Comparison of ENCODE assay signal across 8 cellular contexts in the genomic region with DNA sequence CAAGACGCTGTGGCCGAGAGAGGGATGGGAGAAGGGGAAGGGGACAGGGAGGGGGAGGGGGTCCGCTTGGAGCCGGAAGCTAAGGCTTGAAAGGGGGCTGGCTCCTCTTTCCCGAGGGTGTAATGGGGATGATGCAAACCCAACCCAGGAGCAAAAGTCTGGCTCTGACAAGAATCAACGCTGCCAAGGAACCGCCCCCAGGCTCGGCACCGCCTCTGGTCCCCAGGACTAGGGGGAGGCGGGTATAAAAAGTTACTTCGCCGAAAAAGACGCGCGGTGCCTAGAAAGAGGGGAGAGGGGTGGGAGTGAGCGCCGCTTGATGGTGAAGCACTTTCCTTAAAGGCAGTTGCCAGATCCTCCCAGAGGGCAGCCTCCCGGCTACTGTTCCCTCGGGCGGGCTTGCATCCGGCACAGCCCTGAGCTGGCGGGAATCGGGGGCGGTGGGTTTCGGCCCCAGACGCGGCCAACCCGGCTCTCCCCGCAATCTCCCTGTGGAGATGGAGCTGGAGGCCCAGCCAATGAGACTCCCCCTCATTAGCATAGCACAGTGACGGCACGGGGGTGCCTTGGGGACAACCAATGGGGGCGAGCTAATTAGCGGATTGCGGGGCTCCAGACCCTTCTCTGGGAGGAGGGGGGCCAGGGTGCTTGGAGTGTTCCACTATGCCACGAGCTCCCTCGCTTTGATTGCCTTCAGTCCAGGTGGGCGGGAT. TPM values are rescaled to one million over a fixed set of nuclear protein-coding genes. Genes with fewer than 3 reads are reported as not detected.
DNase-seq lines count a peak whose midpoint lies in the region; ATAC-seq lines count a peak whose summit lies in the region.

Gene KCNT2 (minus strand): TSS at position 40 of the 713 bp plus-strand sequence. CDS start 131 bp downstream, outside the sequence.

- H3K4me1 Mint-ChIP-seq in activated T-helper 1 cell treated with anti-CD3 and anti-CD28 coated beads, Interleukin-12 subunit alpha, Interleukin-12 subunit beta, Interleukin-2, Interleukin-4 antibody, amounts not matched to agents 30 ng/mL and 10 ng/mL and 1 ng/mL, durations not matched to agents 14 hours and 24 hours and 36 hours (ENCODE audit: low read depth): peaks cover 6% of the 10 kb centered on the region

- no peak within 1 kb of the TSS for H3K27ac Mint-ChIP-seq in activated T-helper 1 cell treated with anti-CD3 and anti-CD28 coated beads, Interleukin-12 subunit alpha, Interleukin-12 subunit beta, Interleukin-2, Interleukin-4 antibody, amounts not matched to agents 30 ng/mL and 10 ng/mL and 1 ng/mL, durations not matched to agents 14 hours and 24 hours and 36 hours

- H3K4me3 Mint-ChIP-seq in activated T-helper 1 cell treated with anti-CD3 and anti-CD28 coated beads, Interleukin-12 subunit alpha, Interleukin-12 subunit beta, Interleukin-2, Interleukin-4 antibody, amounts not matched to agents 30 ng/mL and 10 ng/mL and 1 ng/mL, durations not matched to agents 14 hours and 24 hours and 36 hours: peak within 1 kb of the TSS; percentile 11

- DNase-seq in NCI-H1436 (lab: John Stamatoyannopoulos, UW): peak; percentile 98
- DNase-seq in activated T-helper 1 cell treated with anti-CD3 and anti-CD28 coated beads, Interleukin-12 subunit alpha, Interleukin-12 subunit beta, Interleukin-2, Interleukin-4 antibody, amounts not matched to agents 30 ng/mL and 10 ng/mL and 1 ng/mL, durations not matched to agents 14 hours and 24 hours and 36 hours (ENCODE audit: low spot score): no peak
- DNase-seq in Right ventricle myocardium inferior (ENCODE audit: missing footprints): peak; percentile 73
- peak; percentile 39 for DNase-seq in occipital lobe (lab: John Stamatoyannopoulos, UW)
- no peak for DNase-seq in NK-92 treated with Interleukin-12 subunit alpha and Interleukin-12 subunit beta, amount 100 ng/mL, for 24 hours (lab: John Stamatoyannopoulos, UW)
- no peak for DNase-seq in NOMO-1 treated with dmso at 0.1 percent for 144 hours (lab: John Stamatoyannopoulos, UW; ENCODE audit: unreplicated experiment)
- no peak for DNase-seq in GOT3 (lab: John Stamatoyannopoulos, UW)

- H3K36me3 Mint-ChIP-seq in activated T-helper 1 cell treated with anti-CD3 and anti-CD28 coated beads, Interleukin-12 subunit alpha, Interleukin-12 subunit beta, Interleukin-2, Interleukin-4 antibody, amounts not matched to agents 30 ng/mL and 10 ng/mL and 1 ng/mL, durations not matched to agents 14 hours and 24 hours and 36 hours (ENCODE audit: low read depth): no peaks in the 10 kb centered on the region

- H3K27me3 Mint-ChIP-seq in activated T-helper 1 cell treated with anti-CD3 and anti-CD28 coated beads, Interleukin-12 subunit alpha, Interleukin-12 subunit beta, Interleukin-2, Interleukin-4 antibody, amounts not matched to agents 30 ng/mL and 10 ng/mL and 1 ng/mL, durations not matched to agents 14 hours and 24 hours and 36 hours (ENCODE audit: insufficient read depth): peaks cover 46% of the 10 kb centered on the region

- ATAC-seq in GM18502 (IDR thresholded peaks at IDR 0.05; ENCODE audit: poor library complexity, unreplicated experiment) (peak; percentile 60), Right ventricle myocardium inferior (peak; percentile 84)

- intact Hi-C loops in activated T-helper 1 cell treated with anti-CD3 and anti-CD28 coated beads, Interleukin-12 subunit alpha, Interleukin-12 subunit beta, Interleukin-2, Interleukin-4 antibody, amounts not matched to agents 30 ng/mL and 10 ng/mL and 1 ng/mL, durations not matched to agents 14 hours and 24 hours and 36 hours (cut with micrococcal nuclease): no loop called here
- intact Hi-C loops in Right ventricle myocardium inferior (cut with DNase I): no loop called here

- H3K9me3 Mint-ChIP-seq in activated T-helper 1 cell treated with anti-CD3 and anti-CD28 coated beads, Interleukin-12 subunit alpha, Interleukin-12 subunit beta, Interleukin-2, Interleukin-4 antibody, amounts not matched to agents 30 ng/mL and 10 ng/mL and 1 ng/mL, durations not matched to agents 14 hours and 24 hours and 36 hours: no peaks in the 10 kb centered on the region

RNA-seq across cellular contexts. Expression of gene KCNT2, which starts in this region (rescaled TPM):
- not detected in 2 replicates for total RNA-seq in activated T-helper 1 cell treated with anti-CD3 and anti-CD28 coated beads, Interleukin-12 subunit alpha, Interleukin-12 subunit beta, Interleukin-2, Interleukin-4 antibody, amounts not matched to agents 30 ng/mL and 10 ng/mL and 1 ng/mL, durations not matched to agents 14 hours and 24 hours and 36 hours
- total RNA-seq in Right ventricle myocardium inferior (0.81 TPM), occipital lobe (50.1 TPM)

Comparison
In these comparisons a context has a peak if more than half of its experiments do, and no peak if none do; other contexts are left out.
1. RNA of gene KCNT2 (total RNA-seq): 50.1 TPM in occipital lobe (single experiment); 0.81 TPM in Right ventricle myocardium inferior (single experiment) and not detected in activated T-helper 1 cell treated with anti-CD3 and anti-CD28 coated beads, Interleukin-12 subunit alpha, Interleukin-12 subunit beta, Interleukin-2, Interleukin-4 antibody, amounts not matched to agents 30 ng/mL and 10 ng/mL and 1 ng/mL, durations not matched to agents 14 hours and 24 hours and 36 hours; every median in the first group is over 10 times any median in the second.
2. Peak in DNase-seq and ATAC-seq in Right ventricle myocardium inferior; RNA of the gene not detected or under 1 TPM.
3. DNase-seq: peak in NCI-H1436 (single experiment) and occipital lobe (single experiment); none in activated T-helper 1 cell treated with anti-CD3 and anti-CD28 coated beads, Interleukin-12 subunit alpha, Interleukin-12 subunit beta, Interleukin-2, Interleukin-4 antibody, amounts not matched to agents 30 ng/mL and 10 ng/mL and 1 ng/mL, durations not matched to agents 14 hours and 24 hours and 36 hours (single experiment), NK-92 treated with Interleukin-12 subunit alpha and Interleukin-12 subunit beta, amount 100 ng/mL, for 24 hours (single experiment), NOMO-1 treated with dmso at 0.1 percent for 144 hours (single experiment) and GOT3 (single experiment).